23 cellular contexts compared by ENCODE assay signal in the genomic region with DNA sequence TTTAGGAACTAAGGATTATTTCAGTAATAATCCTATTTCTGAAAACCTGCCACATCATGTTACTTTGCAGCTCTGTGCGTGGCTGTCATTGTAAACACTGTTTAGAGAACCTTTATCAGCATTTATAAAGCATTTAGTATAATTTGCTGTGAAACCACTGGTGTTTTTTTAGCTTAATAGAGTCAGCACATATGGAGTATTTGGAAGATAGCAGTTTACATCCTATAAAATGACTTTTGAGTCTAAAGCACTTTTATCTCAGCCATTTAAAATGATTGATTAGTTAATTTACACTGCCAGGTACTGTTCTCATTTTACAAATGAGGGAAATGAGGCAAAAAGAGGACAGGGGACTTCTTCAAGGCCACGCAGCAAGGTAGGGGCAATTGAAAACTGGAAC.
"Had no signal": no experiment of that assay in that cellular context is flagged by ENCODE, and none has a peak within 500 bp of the region (broad histone marks: within the 10 kb centered on the region; RNA-seq: fewer than 3 reads in every experiment).

No MANE protein-coding gene starts in this region.

- H3K4me1 ChIP-seq: SJCRH30 had no signal

- DNase-seq: IMR-90, Karpas-422, KG1, MG63, NCI-H1092, NCI-H1105 treated with DMSO at 0.1 percent for 48 hours, NCI-H1417 treated with DMSO at 0.1 percent for 48 hours, NCI-H1694, NCI-H187 treated with DMSO at 0.1 percent for 48 hours, NCI-H2029 treated with DMSO at 0.1 percent for 48 hours, NCI-H2171 treated with DMSO at 0.1 percent for 48 hours, NCI-H345, NCI-H446 treated with DMSO at 0.1 percent for 48 hours, NCI-H510A treated with DMSO at 0.1 percent for 48 hours, NCI-H526, NCI-H748 treated with DMSO at 0.1 percent for 48 hours, PC-3, SHP77 treated with DMSO at 0.1 percent for 48 hours, SJCRH30 had no signal

- H3K27me3 ChIP-seq: MG63, SJCRH30 had no signal

- H3K9me3 ChIP-seq: MG63, SJCRH30 had no signal

- H3K4me3 ChIP-seq: MG63, SJCRH30, SK-N-MC had no signal

- H3K27ac ChIP-seq: SJCRH30, SK-N-MC had no signal

- ATAC-seq: HepG2, Panc1, PC-3, Right ventricle myocardium inferior had no signal

- H3K36me3 ChIP-seq: MG63, SJCRH30 had no signal
